Comparison of ENCODE assay signal across 1 cellular context in genomic region chr1:26363549-26364448, GRCh38.
TF ChIP-seq lines count a peak whose summit lies in the region.

No MANE protein-coding gene starts in this region.

TF ChIP-seq in HEK293, 187 proteins besides CTCF, POLR2A, EP300 and RAD21 (continued from another document):
- TF ChIP-seq ZNF518A (tag by site-specific recombination; conservative IDR thresholded peaks at IDR 0.05; ENCODE audit: low read depth) (no peak), ZNF645 (tag by site-specific recombination; IDR thresholded peaks at IDR 0.05) (no peak), TRIM28 (IDR thresholded peaks at IDR 0.05; ENCODE audit: borderline replicate concordance, low read length) (no peak)
